Comparison of ENCODE assay signal across 15 cellular contexts in genomic region chr15:43406808-43407207, GRCh38. TPM values are rescaled to one million over a fixed set of nuclear protein-coding genes. Genes with fewer than 3 reads are reported as not detected.
DNase-seq lines count a peak whose midpoint lies in the region; ATAC-seq and TF ChIP-seq lines count a peak whose summit lies in the region.
"Had no signal": no experiment of that assay in that cellular context is flagged by ENCODE, and none has a peak within 500 bp of the region (broad histone marks: within the 10 kb centered on the region; RNA-seq: fewer than 3 reads in every experiment).

No MANE protein-coding gene starts in this region.

- H3K4me1 ChIP-seq in cardiac muscle cell (ENCODE audit: low read depth) (peaks cover 9% of the 10 kb centered on the region), tibial artery (no peaks in the 10 kb centered on the region)

- ATAC-seq in Right ventricle myocardium superior (ENCODE audit: poor library complexity) (no peak), left lobe of liver (peak; percentile 79), GM21576 (IDR thresholded peaks at IDR 0.05; ENCODE audit: unreplicated experiment) (no peak), GM18498 (IDR thresholded peaks at IDR 0.05; ENCODE audit: unreplicated experiment) (no peak)
- ATAC-seq: HCT116 had no signal

- no peak overlapping the region for H3K4me3 Mint-ChIP-seq in nephron progenitor cell
- H3K4me3 Mint-ChIP-seq: B cell; CD4-positive, alpha-beta T cell had no signal

- peak overlapping the region; percentile 58 for H3K27ac ChIP-seq in cardiac muscle cell
- no peak overlapping the region for H3K27ac ChIP-seq in tibial artery
- H3K27ac ChIP-seq: KMS-11 had no signal

- H3K36me3 Mint-ChIP-seq in nephron progenitor cell (ENCODE audit: low read depth), result peaks cover 81% of the 10 kb centered on the region

- DNase-seq in cardiac muscle cell (ENCODE audit: low read depth in 1 of 2, low spot score in 1 of 2) (no peak), Right ventricle myocardium superior (no peak), left lobe of liver (ENCODE audit: low spot score) (no peak), nephron progenitor cell (no peak), tibial artery (no peak)
- DNase-seq: C1 segment of cervical spinal cord; Calu3; CD4-positive, alpha-beta T cell; DMS 273 treated with DMSO at 0.1 percent for 48 hours; IMR-90 had no signal

- H3K4me1 Mint-ChIP-seq in nephron progenitor cell, result no peaks in the 10 kb centered on the region
- H3K4me1 Mint-ChIP-seq: B cell had no signal

- intact Hi-C loops in Right ventricle myocardium superior (cut with DNase I) (no loop called here), tibial artery (cut with DNase I; ENCODE audit: low total_unique reads) (no loop called here)

- peak overlapping the region; percentile 57 for H3K27ac Mint-ChIP-seq in nephron progenitor cell
- H3K27ac Mint-ChIP-seq: B cell had no signal

- H3K36me3 ChIP-seq in cardiac muscle cell (peaks cover 91% of the 10 kb centered on the region), tibial artery (peaks cover 42 to 99% (median 74%) of the 10 kb centered on the region in 3 donors)

- no peak for TF ChIP-seq CTCF in cardiac muscle cell (IDR thresholded peaks at IDR 0.05; ENCODE audit: low read depth, low read length)
- no peak for TF ChIP-seq CTCF in nephron progenitor cell (IDR thresholded peaks at IDR 0.05)
- no peak for TF ChIP-seq CTCF in tibial artery (IDR thresholded peaks at IDR 0.05)

- H3K27me3 ChIP-seq in cardiac muscle cell, result no peaks in the 10 kb centered on the region
- H3K27me3 ChIP-seq in tibial artery, result no peaks in the 10 kb centered on the region

- H3K9me3 Mint-ChIP-seq in nephron progenitor cell, result no peaks in the 10 kb centered on the region
- H3K9me3 Mint-ChIP-seq: CD4-positive, alpha-beta T cell had no signal

- no peaks in the 10 kb centered on the region for H3K27me3 Mint-ChIP-seq in nephron progenitor cell (ENCODE audit: low read depth, poor library complexity)
- H3K27me3 Mint-ChIP-seq: B cell; CD4-positive, alpha-beta T cell had no signal

- no peak overlapping the region for H3K4me3 ChIP-seq in cardiac muscle cell
- no peak overlapping the region for H3K4me3 ChIP-seq in tibial artery

- H3K9me3 ChIP-seq in cardiac muscle cell (ENCODE audit: low read depth) (no peaks in the 10 kb centered on the region), tibial artery (no peaks in the 10 kb centered on the region)

RNA-seq across cellular contexts. Expression of gene TUBGCP4, which starts 35.9 kb away (rescaled TPM):
- 7.1 and 10.7 TPM in 2 replicates for total RNA-seq in cardiac muscle cell
- 16.3 and 19.1 TPM in 2 replicates for polyA plus RNA-seq in cardiac muscle cell
- total RNA-seq in Right ventricle myocardium superior, result 11.1 TPM
- total RNA-seq in left lobe of liver, result 12.2 TPM

RNA-seq across cellular contexts. Expression of gene ZSCAN29, which starts 36.0 kb away (rescaled TPM):
- 27.1 and 29.8 TPM in 2 replicates for total RNA-seq in cardiac muscle cell
- 10.9 and 13.7 TPM in 2 replicates for polyA plus RNA-seq in cardiac muscle cell
- total RNA-seq in Right ventricle myocardium superior, result 11.7 TPM
- 15.7 TPM for total RNA-seq in left lobe of liver
